Comparison of ENCODE assay signal across 8 cellular contexts in genomic region chr3:168165390-168166269, GRCh38.
DNase-seq lines count a peak whose midpoint lies in the region; ATAC-seq, FAIRE-seq and TF ChIP-seq lines count a peak whose summit lies in the region.

No MANE protein-coding gene starts in this region.

- H3K9me3 ChIP-seq in GM12878 (replicated peaks; ENCODE audit: control insufficient read depth, insufficient read depth, low read length) (no peaks in the 10 kb centered on the region), iPS DF 6.9 (ENCODE audit: control insufficient read depth, insufficient read depth, low read length) (no peaks in the 10 kb centered on the region), small intestine (ENCODE audit: control insufficient read depth, low read depth) (no peaks in the 10 kb centered on the region)

- in situ Hi-C loops in GM12878 (cut with MboI): no loop called here

- H3K27ac ChIP-seq in HL-60 (replicated peaks) (peak overlapping the region; percentile 40), GM12878 (ENCODE audit: control insufficient read depth, insufficient read depth) (peak overlapping the region; percentile 20; the same call in 1 of the 2 replicates), iPS DF 6.9 (ENCODE audit: low read length) (no peak overlapping the region), small intestine (ENCODE audit: low read depth in 1 of 2, low read length in 1 of 2) (no peak overlapping the region)

- H3K36me3 ChIP-seq in GM12878 (ENCODE audit: control insufficient read depth in 2 of 2, insufficient read depth in 2 of 2, low read length in 1 of 2) (no peaks in the 10 kb centered on the region), iPS DF 6.9 (ENCODE audit: control insufficient read depth, insufficient read depth, low read length) (no peaks in the 10 kb centered on the region), small intestine (ENCODE audit: control insufficient read depth in 2 of 2, insufficient read depth in 2 of 2, low read length in 2 of 2) (no peaks in the 10 kb centered on the region)

- H3K4me3 ChIP-seq in HL-60 (replicated peaks; ENCODE audit: insufficient read depth, low read length) (no peak overlapping the region), GM12878 (no peak overlapping the region), iPS DF 6.9 (ENCODE audit: low read length) (no peak overlapping the region), small intestine (ENCODE audit: low read depth in 1 of 2, low read length in 2 of 2) (no peak overlapping the region)

- TF ChIP-seq POLR2A in GM12878 (IDR thresholded peaks at IDR 0.05; ENCODE audit: low read depth, low read length): no peak

- RAD21 ChIA-PET in GM12878 (lab: Charles Lee; ENCODE audit: unreplicated experiment): interaction anchor here (0.8 to 3.9 kb wide), 14 partner anchors 25 to 309 kb away, joined by 3 to 76 read pairs (median 4); partner anchors contain the start of gene GOLIM4

- SMC1A ChIA-PET in GM12878 (lab: Charles Lee; ENCODE audit: uncharacterized antibody, unreplicated experiment): interaction anchor here (0.7 to 6.6 kb wide), 27 partner anchors 12 to 454 kb away, joined by 3 to 186 read pairs (median 4); no protein-coding TSS in a partner anchor

- no peak for TF ChIP-seq EP300 in GM12878 (IDR thresholded peaks at IDR 0.05; ENCODE audit: borderline replicate concordance in 1 of 2, control insufficient read depth in 1 of 2, low read depth in 2 of 2, low read length in 2 of 2)

- no TSS peak for BruUV-seq in GM12878 (replicated peaks; lab: Mats Ljungman, UMichigan)

- peak overlapping the region; percentile 10 for H3K4me2 ChIP-seq in GM12878 (ENCODE audit: control insufficient read depth, insufficient read depth)

- CTCF ChIA-PET in GM12878 (lab: Yijun Ruan, JAX): interaction anchor here (0.6 to 8.3 kb wide), 30 partner anchors 8 to 399 kb away, joined by 3 to 318 read pairs (median 6); no protein-coding TSS in a partner anchor

- WGBS in GM12878 (ENCODE audit: insufficient coverage, insufficient replicate concordance, low lambda C conversion rate, missing lambda C conversion rate): 2% methylated on average over 6 of the region's 6 CpGs
- no CpG with 5 or more reads among the region's 6 CpGs for WGBS in iPS DF 6.9 (ENCODE audit: insufficient coverage, insufficient read length)
- 17 to 24% (median 19%) methylated on average over 6 of the region's 6 CpGs for WGBS in small intestine, 3 donors

- no peak overlapping the region for H3K9ac ChIP-seq in GM12878 (ENCODE audit: control insufficient read depth, insufficient read depth, low read length)

- peak; percentile 66 for TF ChIP-seq CTCF in HL-60 (IDR thresholded peaks at IDR 0.05; ENCODE audit: insufficient read depth, low read length)
- peak; percentile 64 to 85 (median 71) for TF ChIP-seq CTCF in GM12878 (IDR thresholded peaks at IDR 0.05 in 2 of 3, conservative IDR thresholded peaks at IDR 0.05 in 1 of 3; ENCODE audit: control insufficient read depth in 2 of 3, extremely low read depth in 1 of 3, insufficient read depth in 1 of 3, low read depth in 3 of 3, low read length in 3 of 3)

- peak; percentile 21 for DNase-seq in activated CD8-positive, alpha-beta memory T cell treated with anti-CD3 and anti-CD28 coated beads, Interleukin-2, amount 50 U/mL, for 4 hours
- no peak for DNase-seq in activated CD8-positive, alpha-beta memory T cell treated with anti-CD3 and anti-CD28 coated beads for 24 hours
- DNase-seq in HL-60 (ENCODE audit: low read depth in 1 of 2, low spot score in 1 of 2) (peak; percentile 21 to 68), NCI-H82 (lab: John Stamatoyannopoulos, UW) (peak; percentile 89), GM12878 (ENCODE audit: low read depth, low spot score) (peak; percentile 47), iPS DF 6.9 (ENCODE audit: low read depth, low spot score) (peak; percentile 55), small intestine (peak; percentile 82)

- POLR2A ChIA-PET in GM12878 (lab: Charles Lee): no interaction called here

- H2AFZ ChIP-seq in GM12878 (ENCODE audit: control insufficient read depth, low read depth, low read length): peak overlapping the region; percentile 85

- ATAC-seq in GM21515 (IDR thresholded peaks at IDR 0.05; ENCODE audit: unreplicated experiment) (peak; percentile 80), GM12878 (peak; percentile 87)

- H3K27me3 ChIP-seq in HL-60 (ENCODE audit: insufficient read depth, poor library complexity, severe bottlenecking) (no peaks in the 10 kb centered on the region), GM12878 (replicated peaks in 1 of 2; ENCODE audit: control insufficient read depth in 2 of 2, insufficient read depth in 2 of 2, low read length in 1 of 2) (no peaks in the 10 kb centered on the region), iPS DF 6.9 (ENCODE audit: control insufficient read depth, insufficient read depth, low read length) (no peaks in the 10 kb centered on the region), small intestine (ENCODE audit: control insufficient read depth in 2 of 2, insufficient read depth in 2 of 2, low read length in 2 of 2) (no peaks in the 10 kb centered on the region)

- no peaks in the 10 kb centered on the region for H3K79me2 ChIP-seq in GM12878 (ENCODE audit: control insufficient read depth, insufficient read depth, low read length)

- FAIRE-seq in GM12878 (lab: Jason Lieb, UNC) (peak; percentile 83), small intestine (lab: Jason Lieb, UNC) (peak; percentile 47)

- H4K20me1 ChIP-seq in GM12878 (ENCODE audit: control insufficient read depth, insufficient read depth): no peaks in the 10 kb centered on the region

- H3K4me1 ChIP-seq in GM12878 (ENCODE audit: control insufficient read depth, insufficient read depth, low read length): no peaks in the 10 kb centered on the region
- no peaks in the 10 kb centered on the region for H3K4me1 ChIP-seq in iPS DF 6.9 (ENCODE audit: control insufficient read depth, insufficient read depth, low read length)
- no peaks in the 10 kb centered on the region for H3K4me1 ChIP-seq in small intestine (ENCODE audit: control insufficient read depth in 2 of 2, insufficient read depth in 1 of 2, low read depth in 1 of 2, low read length in 1 of 2)

- TF ChIP-seq RAD21 in GM12878 (IDR thresholded peaks at IDR 0.05; ENCODE audit: insufficient read depth, low read depth, low read length): peak; percentile 96

- intact Hi-C loops in GM12878 (cut with micrococcal nuclease; ENCODE audit: unreplicated experiment): loop anchor here (1.0 to 10.0 kb wide), 3 partner anchors 70 to 241 kb away; partner anchors contain the start of gene GOLIM4

TF ChIP-seq in GM12878, 131 proteins besides CTCF, POLR2A, EP300 and RAD21 (continues in another document):
- TF ChIP-seq SMC3 (IDR thresholded peaks at IDR 0.05; ENCODE audit: borderline replicate concordance, low read length): peak; percentile 98
- no peak for TF ChIP-seq ZNF622 (IDR thresholded peaks at IDR 0.05)
- no peak for TF ChIP-seq CBFB (IDR thresholded peaks at IDR 0.05; ENCODE audit: low read depth)
- no peak for TF ChIP-seq ZNF24 (IDR thresholded peaks at IDR 0.05)
- TF ChIP-seq ASH2L (IDR thresholded peaks at IDR 0.05; ENCODE audit: borderline replicate concordance, low read depth): no peak
- TF ChIP-seq SMARCA5 (IDR thresholded peaks at IDR 0.05): peak; percentile 18; the same call in 1 of the 2 replicates
- no peak for TF ChIP-seq MTA2 (IDR thresholded peaks at IDR 0.05; ENCODE audit: low read depth)
- no peak for TF ChIP-seq TAF1 (IDR thresholded peaks at IDR 0.05; ENCODE audit: borderline replicate concordance, low read depth, low read length)
- TF ChIP-seq, protein P1, sequence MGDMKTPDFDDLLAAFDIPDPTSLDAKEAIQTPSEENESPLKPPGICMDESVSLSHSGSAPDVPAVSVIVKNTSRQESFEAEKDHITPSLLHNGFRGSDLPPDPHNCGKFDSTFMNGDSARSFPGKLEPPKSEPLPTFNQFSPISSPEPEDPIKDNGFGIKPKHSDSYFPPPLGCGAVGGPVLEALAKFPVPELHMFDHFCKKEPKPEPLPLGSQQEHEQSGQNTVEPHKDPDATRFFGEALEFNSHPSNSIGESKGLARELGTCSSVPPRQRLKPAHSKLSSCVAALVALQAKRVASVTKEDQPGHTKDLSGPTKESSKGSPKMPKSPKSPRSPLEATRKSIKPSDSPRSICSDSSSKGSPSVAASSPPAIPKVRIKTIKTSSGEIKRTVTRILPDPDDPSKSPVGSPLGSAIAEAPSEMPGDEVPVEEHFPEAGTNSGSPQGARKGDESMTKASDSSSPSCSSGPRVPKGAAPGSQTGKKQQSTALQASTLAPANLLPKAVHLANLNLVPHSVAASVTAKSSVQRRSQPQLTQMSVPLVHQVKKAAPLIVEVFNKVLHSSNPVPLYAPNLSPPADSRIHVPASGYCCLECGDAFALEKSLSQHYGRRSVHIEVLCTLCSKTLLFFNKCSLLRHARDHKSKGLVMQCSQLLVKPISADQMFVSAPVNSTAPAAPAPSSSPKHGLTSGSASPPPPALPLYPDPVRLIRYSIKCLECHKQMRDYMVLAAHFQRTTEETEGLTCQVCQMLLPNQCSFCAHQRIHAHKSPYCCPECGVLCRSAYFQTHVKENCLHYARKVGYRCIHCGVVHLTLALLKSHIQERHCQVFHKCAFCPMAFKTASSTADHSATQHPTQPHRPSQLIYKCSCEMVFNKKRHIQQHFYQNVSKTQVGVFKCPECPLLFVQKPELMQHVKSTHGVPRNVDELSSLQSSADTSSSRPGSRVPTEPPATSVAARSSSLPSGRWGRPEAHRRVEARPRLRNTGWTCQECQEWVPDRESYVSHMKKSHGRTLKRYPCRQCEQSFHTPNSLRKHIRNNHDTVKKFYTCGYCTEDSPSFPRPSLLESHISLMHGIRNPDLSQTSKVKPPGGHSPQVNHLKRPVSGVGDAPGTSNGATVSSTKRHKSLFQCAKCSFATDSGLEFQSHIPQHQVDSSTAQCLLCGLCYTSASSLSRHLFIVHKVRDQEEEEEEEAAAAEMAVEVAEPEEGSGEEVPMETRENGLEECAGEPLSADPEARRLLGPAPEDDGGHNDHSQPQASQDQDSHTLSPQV (IDR thresholded peaks at IDR 0.05): no peak
- TF ChIP-seq RB1 (IDR thresholded peaks at IDR 0.05; ENCODE audit: borderline replicate concordance): peak; percentile 81; the same call in 1 of the 2 replicates
- TF ChIP-seq MXI1 (IDR thresholded peaks at IDR 0.05; ENCODE audit: low read depth, low read length): no peak
- TF ChIP-seq SUZ12 (IDR thresholded peaks at IDR 0.05; ENCODE audit: unreplicated experiment): no peak
- TF ChIP-seq YY1 (IDR thresholded peaks at IDR 0.05; ENCODE audit: low read depth, low read length): peak; percentile 64
- no peak for TF ChIP-seq NFYA (IDR thresholded peaks at IDR 0.05; ENCODE audit: borderline replicate concordance, low read depth, low read length)
- no peak for TF ChIP-seq CBX5 (IDR thresholded peaks at IDR 0.05; ENCODE audit: low read depth)

Comparison
In these comparisons a context has a peak if more than half of its experiments do, and no peak if none do; other contexts are left out.
1. H3K27ac ChIP-seq: peak in HL-60 (single experiment) and GM12878 (single experiment); none in iPS DF 6.9 (single experiment) and small intestine (0 of 2).